In genomic region chr3:71039332-71039731, GRCh38 we compare ENCODE assay signal across 13 cellular contexts.
DNase-seq lines count a peak whose midpoint lies in the region; ATAC-seq and TF ChIP-seq lines count a peak whose summit lies in the region.
"Had no signal": no experiment of that assay in that cellular context is flagged by ENCODE, and none has a peak within 500 bp of the region (broad histone marks: within the 10 kb centered on the region; RNA-seq: fewer than 3 reads in every experiment).

No MANE protein-coding gene starts in this region.

- peaks cover 30% of the 10 kb centered on the region for H3K4me1 Mint-ChIP-seq in activated CD4-positive, alpha-beta T cell treated with anti-CD3 and anti-CD28 coated beads, Interleukin-2, amount 10 ng/mL, durations not matched to agents 24 days and 14 days
- peaks cover 68% of the 10 kb centered on the region for H3K4me1 Mint-ChIP-seq in activated naive CD8-positive, alpha-beta T cell treated with anti-CD3 and anti-CD28 coated beads for 36 hours
- peaks cover 44 to 51% of the 10 kb centered on the region in 2 donors for H3K4me1 Mint-ChIP-seq in natural killer cell treated with Interleukin-12 subunit alpha and Interleukin-12 subunit beta and Interleukin-15 and Interleukin-18, amount 100 ng/mL, for 72 hours (ENCODE audit: low read depth in 2 of 2)

- H3K9me3 Mint-ChIP-seq in activated CD4-positive, alpha-beta T cell treated with anti-CD3 and anti-CD28 coated beads, Interleukin-2, amount 10 ng/mL, durations not matched to agents 24 days and 14 days, result no peaks in the 10 kb centered on the region
- no peaks in the 10 kb centered on the region for H3K9me3 Mint-ChIP-seq in activated naive CD8-positive, alpha-beta T cell treated with anti-CD3 and anti-CD28 coated beads for 36 hours
- H3K9me3 Mint-ChIP-seq in natural killer cell treated with Interleukin-12 subunit alpha and Interleukin-12 subunit beta and Interleukin-15 and Interleukin-18, amount 100 ng/mL, for 72 hours, result no peaks in the 10 kb centered on the region

- intact Hi-C loops in activated CD4-positive, alpha-beta T cell treated with anti-CD3 and anti-CD28 coated beads, Interleukin-2, amount 10 ng/mL, durations not matched to agents 24 days and 14 days (cut with micrococcal nuclease), result no loop called here

- H3K4me1 ChIP-seq in MM.1S (ENCODE audit: low read length) (peaks cover 27% of the 10 kb centered on the region), SK-N-SH (ENCODE audit: control insufficient read depth in 1 of 2, insufficient read depth in 2 of 2, low read depth in 1 of 2, low read length in 1 of 2) (peaks cover 0 to 36% of the 10 kb centered on the region in 2 experiments; a peak in 2 of 4 replicates)

- H3K27ac ChIP-seq in MM.1S (ENCODE audit: low read length) (peak overlapping the region; percentile 90), SK-N-SH (ENCODE audit: low read depth in 2 of 2, low read length in 1 of 2) (no peak overlapping the region)
- H3K27ac ChIP-seq: ascending aorta, C4-2B had no signal

- no peaks in the 10 kb centered on the region for H3K9me3 ChIP-seq in MM.1S (replicated peaks; ENCODE audit: insufficient read depth, low read length)
- H3K9me3 ChIP-seq in SK-N-SH, result no peaks in the 10 kb centered on the region
- H3K9me3 ChIP-seq: ascending aorta, prostate gland had no signal

- H3K9ac ChIP-seq in MM.1S (ENCODE audit: low read length) (peak overlapping the region; percentile 51), SK-N-SH (no peak overlapping the region)

- H2AFZ ChIP-seq in MM.1S (ENCODE audit: low read length), result 0 out of 2 replicates have a peak overlapping the region, but pooled peaks have one; percentile 4
- H2AFZ ChIP-seq in SK-N-SH (ENCODE audit: low read depth), result no peak overlapping the region

- H3K36me3 ChIP-seq in MM.1S (replicated peaks; ENCODE audit: insufficient read depth, low read length) (peaks cover 13% of the 10 kb centered on the region; the same call in 1 of the 2 replicates), SK-N-SH (replicated peaks in 1 of 2; ENCODE audit: control insufficient read depth in 1 of 2, insufficient read depth in 2 of 2, low read length in 1 of 2) (peaks cover 27 to 83% of the 10 kb centered on the region in 2 experiments)

- H3K79me2 ChIP-seq in MM.1S (ENCODE audit: low read length) (peaks cover 71% of the 10 kb centered on the region), SK-N-SH (ENCODE audit: insufficient read depth) (peaks cover 100% of the 10 kb centered on the region)

- TF ChIP-seq EP300 in SK-N-SH (IDR thresholded peaks at IDR 0.05; ENCODE audit: borderline replicate concordance in 1 of 2, low read depth in 1 of 2, low read length in 1 of 2), result no peak

- H4K20me1 ChIP-seq in MM.1S (ENCODE audit: insufficient read depth, low read length) (no peaks in the 10 kb centered on the region), SK-N-SH (ENCODE audit: insufficient read depth) (peaks cover 7% of the 10 kb centered on the region)

- no peaks in the 10 kb centered on the region for H3K27me3 ChIP-seq in MM.1S (replicated peaks; ENCODE audit: insufficient read depth, low read length)
- H3K27me3 ChIP-seq in SK-N-SH (ENCODE audit: insufficient read depth), result no peaks in the 10 kb centered on the region
- H3K27me3 ChIP-seq: ascending aorta had no signal

- no peaks in the 10 kb centered on the region for H3K9me2 ChIP-seq in MM.1S (replicated peaks; ENCODE audit: insufficient read depth, low read length)
- H3K9me2 ChIP-seq in SK-N-SH, result no peaks in the 10 kb centered on the region

- CTCF ChIA-PET in SK-N-SH (lab: Yijun Ruan, JAX), result no interaction called here

- no peak for TF ChIP-seq RAD21 in SK-N-SH (IDR thresholded peaks at IDR 0.05; ENCODE audit: low read length)

- no peak for ATAC-seq in natural killer cell treated with Interleukin-12 subunit alpha and Interleukin-12 subunit beta and Interleukin-15 and Interleukin-18, amount 100 ng/mL, for 72 hours
- no peak for ATAC-seq in GM21717 (IDR thresholded peaks at IDR 0.05; ENCODE audit: unreplicated experiment)

- POLR2A ChIA-PET in SK-N-SH (lab: Yijun Ruan, JAX), result no interaction called here

- no peak for TF ChIP-seq CTCF in MM.1S (IDR thresholded peaks at IDR 0.05; ENCODE audit: low read length)
- TF ChIP-seq CTCF in SK-N-SH (IDR thresholded peaks at IDR 0.05), result no peak

- H3K4me2 ChIP-seq in MM.1S (ENCODE audit: low read depth, low read length) (peak overlapping the region; percentile 69), SK-N-SH (no peak overlapping the region)

- peak overlapping the region; percentile 2 for H3K4me3 Mint-ChIP-seq in activated CD4-positive, alpha-beta T cell treated with anti-CD3 and anti-CD28 coated beads, Interleukin-2, amount 10 ng/mL, durations not matched to agents 24 days and 14 days
- no peak overlapping the region for H3K4me3 Mint-ChIP-seq in activated naive CD8-positive, alpha-beta T cell treated with anti-CD3 and anti-CD28 coated beads for 36 hours
- H3K4me3 Mint-ChIP-seq in natural killer cell treated with Interleukin-12 subunit alpha and Interleukin-12 subunit beta and Interleukin-15 and Interleukin-18, amount 100 ng/mL, for 72 hours, result peak overlapping the region; percentile 17

- peaks cover 74% of the 10 kb centered on the region for H3K36me3 Mint-ChIP-seq in activated CD4-positive, alpha-beta T cell treated with anti-CD3 and anti-CD28 coated beads, Interleukin-2, amount 10 ng/mL, durations not matched to agents 24 days and 14 days (ENCODE audit: low read depth)
- H3K36me3 Mint-ChIP-seq in activated naive CD8-positive, alpha-beta T cell treated with anti-CD3 and anti-CD28 coated beads for 36 hours, result peaks cover 74% of the 10 kb centered on the region
- peaks cover 19% of the 10 kb centered on the region for H3K36me3 Mint-ChIP-seq in natural killer cell treated with Interleukin-12 subunit alpha and Interleukin-12 subunit beta and Interleukin-15 and Interleukin-18, amount 100 ng/mL, for 72 hours

- H3K4me3 ChIP-seq in MM.1S (ENCODE audit: low read length) (peak overlapping the region; percentile 28; the same call in 1 of the 2 replicates), SK-N-SH (ENCODE audit: low read depth in 2 of 2, low read length in 1 of 2) (no peak overlapping the region)
- H3K4me3 ChIP-seq: ascending aorta, prostate gland had no signal

- peak overlapping the region; percentile 67 for H3K27ac Mint-ChIP-seq in activated CD4-positive, alpha-beta T cell treated with anti-CD3 and anti-CD28 coated beads, Interleukin-2, amount 10 ng/mL, durations not matched to agents 24 days and 14 days
- peak overlapping the region; percentile 81 for H3K27ac Mint-ChIP-seq in activated naive CD8-positive, alpha-beta T cell treated with anti-CD3 and anti-CD28 coated beads for 36 hours
- peak overlapping the region; percentile 19 to 66 for H3K27ac Mint-ChIP-seq in natural killer cell treated with Interleukin-12 subunit alpha and Interleukin-12 subunit beta and Interleukin-15 and Interleukin-18, amount 100 ng/mL, for 72 hours

- peaks cover 19% of the 10 kb centered on the region for H3F3A ChIP-seq in MM.1S (ENCODE audit: insufficient read depth, low read length)
- H3F3A ChIP-seq in SK-N-SH (replicated peaks; ENCODE audit: insufficient read depth), result peaks cover 20% of the 10 kb centered on the region

- WGBS in SK-N-SH (ENCODE audit: low lambda C conversion rate), result 87% methylated on average over 6 of the region's 6 CpGs

- no peaks in the 10 kb centered on the region for H3K27me3 Mint-ChIP-seq in activated CD4-positive, alpha-beta T cell treated with anti-CD3 and anti-CD28 coated beads, Interleukin-2, amount 10 ng/mL, durations not matched to agents 24 days and 14 days
- no peaks in the 10 kb centered on the region for H3K27me3 Mint-ChIP-seq in activated naive CD8-positive, alpha-beta T cell treated with anti-CD3 and anti-CD28 coated beads for 36 hours
- no peaks in the 10 kb centered on the region for H3K27me3 Mint-ChIP-seq in natural killer cell treated with Interleukin-12 subunit alpha and Interleukin-12 subunit beta and Interleukin-15 and Interleukin-18, amount 100 ng/mL, for 72 hours

- DNase-seq in activated CD4-positive, alpha-beta T cell treated with anti-CD3 and anti-CD28 coated beads, Interleukin-2, amount 10 ng/mL, durations not matched to agents 24 days and 14 days, result peak; percentile 82
- no peak for DNase-seq in activated CD4-positive, alpha-beta T cell treated with anti-CD3 and anti-CD28 coated beads for 48 hours
- peak; percentile 93 for DNase-seq in MM.1S
- no peak for DNase-seq in activated naive CD8-positive, alpha-beta T cell treated with anti-CD3 and anti-CD28 coated beads for 36 hours
- no peak for DNase-seq in natural killer cell treated with Interleukin-12 subunit alpha and Interleukin-12 subunit beta and Interleukin-15 and Interleukin-18, amount 100 ng/mL, for 72 hours (ENCODE audit: low spot score)
- no peak for DNase-seq in DMS153 (lab: John Stamatoyannopoulos, UW)
- no peak for DNase-seq in SK-N-SH
- DNase-seq: NCI-H1092, NCI-H774 had no signal

TF ChIP-seq in SK-N-SH, 30 proteins besides CTCF, POLR2A, EP300 and RAD21 (continues in another document):
- no peak for TF ChIP-seq NFIC (IDR thresholded peaks at IDR 0.05; ENCODE audit: borderline replicate concordance)
- no peak for TF ChIP-seq CHD2 (IDR thresholded peaks at IDR 0.05; ENCODE audit: low read length, partially characterized antibody)
- no peak for TF ChIP-seq EZH2phosphoT487 (IDR thresholded peaks at IDR 0.05; ENCODE audit: borderline replicate concordance, low read depth)
- no peak for TF ChIP-seq GATA2 (CRISPR knock-in tag; IDR thresholded peaks at IDR 0.05)
- no peak for TF ChIP-seq MAX (IDR thresholded peaks at IDR 0.05; ENCODE audit: low read depth)
- TF ChIP-seq ELF1 (IDR thresholded peaks at IDR 0.05), result no peak
- no peak for TF ChIP-seq YY1 (IDR thresholded peaks at IDR 0.05; ENCODE audit: low read depth)
- no peak for TF ChIP-seq NRF1 (IDR thresholded peaks at IDR 0.05; ENCODE audit: low read depth, low read length)
- no peak for TF ChIP-seq USF2 (IDR thresholded peaks at IDR 0.05; ENCODE audit: borderline replicate concordance, low read depth, low read length)
- no peak for TF ChIP-seq POLR2AphosphoS5 (IDR thresholded peaks at IDR 0.05; ENCODE audit: low read depth, low read length)

Comparison
In these comparisons a context has a peak if more than half of its experiments do, and no peak if none do; other contexts are left out.
1. DNase-seq: peak in activated CD4-positive, alpha-beta T cell treated with anti-CD3 and anti-CD28 coated beads, Interleukin-2, amount 10 ng/mL, durations not matched to agents 24 days and 14 days (single experiment) and MM.1S (single experiment); none in activated CD4-positive, alpha-beta T cell treated with anti-CD3 and anti-CD28 coated beads for 48 hours (single experiment), activated naive CD8-positive, alpha-beta T cell treated with anti-CD3 and anti-CD28 coated beads for 36 hours (single experiment), natural killer cell treated with Interleukin-12 subunit alpha and Interleukin-12 subunit beta and Interleukin-15 and Interleukin-18, amount 100 ng/mL, for 72 hours (single experiment), DMS153 (single experiment) and SK-N-SH (single experiment).
2. Peak in every context shown above with its lines, with median percentiles within 50 percentile points of each other: H3K27ac Mint-ChIP-seq.